ENCODE assay signal across 17 cellular contexts in genomic region chr9:135167356-135167755, GRCh38.
DNase-seq lines count a peak whose midpoint lies in the region; ATAC-seq, FAIRE-seq and TF ChIP-seq lines count a peak whose summit lies in the region.
"Had no signal": no experiment of that assay in that cellular context is flagged by ENCODE, and none has a peak within 500 bp of the region (broad histone marks: within the 10 kb centered on the region; RNA-seq: fewer than 3 reads in every experiment).

No MANE protein-coding gene starts in this region.

- no peaks in the 10 kb centered on the region for H3K9me1 ChIP-seq in K562 (ENCODE audit: control insufficient read depth, insufficient read depth, low read length)

- H3K36me3 ChIP-seq in HepG2 (replicated peaks in 1 of 2; ENCODE audit: control insufficient read depth in 1 of 2, insufficient read depth in 2 of 2, low read length in 2 of 2) (no peaks in the 10 kb centered on the region), right lobe of liver (no peaks in the 10 kb centered on the region), K562 (ENCODE audit: control insufficient read depth, insufficient read depth, low read length) (no peaks in the 10 kb centered on the region), testis (ENCODE audit: low read depth, missing control alignments) (no peaks in the 10 kb centered on the region)
- H3K36me3 ChIP-seq: BLaER1 treated with 17β-estradiol and CSF1 and Interleukin-3, amounts not matched to agents 10 nM and 100 nM; HAP-1 had no signal

- H3K27ac ChIP-seq in HepG2 (ENCODE audit: extremely low read length, insufficient read depth, low read length) (no peak overlapping the region), right lobe of liver (no peak overlapping the region), K562 (ENCODE audit: extremely low read depth, low read depth, low read length) (no peak overlapping the region), testis (no peak overlapping the region)
- H3K27ac ChIP-seq: BLaER1 treated with 17β-estradiol and CSF1 and Interleukin-3, amounts not matched to agents 10 nM and 100 nM; HL-60 had no signal

- intact Hi-C loops in HepG2 (cut with micrococcal nuclease; ENCODE audit: unreplicated experiment): no loop called here
- intact Hi-C loops in right lobe of liver (cut with DNase I): no loop called here
- intact Hi-C loops in K562 (cut with micrococcal nuclease): no loop called here
- intact Hi-C loops in testis (cut with DNase I; ENCODE audit: low total_unique reads): no loop called here

- H2AFZ ChIP-seq in HepG2 (ENCODE audit: low read length) (no peak overlapping the region), K562 (ENCODE audit: low read depth, low read length) (no peak overlapping the region)

- H3K9ac ChIP-seq in HepG2 (ENCODE audit: insufficient read depth, low read depth, low read length): no peak overlapping the region
- no peak overlapping the region for H3K9ac ChIP-seq in K562 (ENCODE audit: insufficient read depth in 1 of 2, low read depth in 2 of 2, low read length in 2 of 2)
- H3K9ac ChIP-seq: BLaER1 treated with 17β-estradiol and CSF1 and Interleukin-3, amounts not matched to agents 10 nM and 100 nM had no signal

- TF ChIP-seq EP300 in HepG2 (IDR thresholded peaks at IDR 0.05; ENCODE audit: low read depth in 2 of 2, low read length in 2 of 2): no peak
- no peak for TF ChIP-seq EP300 in HepG2 (CRISPR knock-in tag; IDR thresholded peaks at IDR 0.05; ENCODE audit: borderline replicate concordance)
- TF ChIP-seq EP300 in K562 (IDR thresholded peaks at IDR 0.05; ENCODE audit: low read length): no peak

- no peak for ATAC-seq in HepG2
- no peak for ATAC-seq in right lobe of liver
- ATAC-seq in K562: no peak
- ATAC-seq in GM21390 (IDR thresholded peaks at IDR 0.05; ENCODE audit: unreplicated experiment): no peak
- ATAC-seq in HG02973 (IDR thresholded peaks at IDR 0.05; ENCODE audit: unreplicated experiment): no peak
- ATAC-seq: CD8-positive, alpha-beta T cell; GM12878 had no signal

- POLR2A ChIA-PET in HepG2 (lab: Yijun Ruan, JAX) (no interaction called here), K562 (lab: Yijun Ruan, JAX) (no interaction called here)

- TF ChIP-seq RAD21 in HepG2 (CRISPR knock-in tag; IDR thresholded peaks at IDR 0.05) (no peak), K562 (CRISPR knock-in tag; conservative IDR thresholded peaks at IDR 0.05 in 1 of 2, IDR thresholded peaks at IDR 0.05 in 1 of 2) (no peak)

- H3K4me1 ChIP-seq in HepG2 (ENCODE audit: insufficient read depth, low read length): no peaks in the 10 kb centered on the region
- no peaks in the 10 kb centered on the region for H3K4me1 ChIP-seq in right lobe of liver
- no peaks in the 10 kb centered on the region for H3K4me1 ChIP-seq in K562 (replicated peaks in 1 of 2; ENCODE audit: control insufficient read depth in 2 of 2, insufficient read depth in 2 of 2, low read length in 2 of 2)
- peaks cover 3% of the 10 kb centered on the region for H3K4me1 ChIP-seq in testis
- H3K4me1 ChIP-seq: HAP-1 had no signal

- H3K9me3 ChIP-seq in HepG2 (ENCODE audit: low read length) (no peaks in the 10 kb centered on the region), right lobe of liver (no peaks in the 10 kb centered on the region), K562 (replicated peaks; ENCODE audit: control insufficient read depth, insufficient read depth, low read depth, low read length) (no peaks in the 10 kb centered on the region), testis (no peaks in the 10 kb centered on the region)
- H3K9me3 ChIP-seq: BLaER1 treated with 17β-estradiol and CSF1 and Interleukin-3, amounts not matched to agents 10 nM and 100 nM; HAP-1 had no signal

- H3K4me2 ChIP-seq in HepG2 (ENCODE audit: low read depth, low read length) (no peak overlapping the region), K562 (ENCODE audit: insufficient read depth, low read length) (no peak overlapping the region)
- H3K4me2 ChIP-seq: BLaER1 treated with 17β-estradiol and CSF1 and Interleukin-3, amounts not matched to agents 10 nM and 100 nM had no signal

- FAIRE-seq in HepG2 (lab: Jason Lieb, UNC): no peak
- no peak for FAIRE-seq in K562 (lab: Jason Lieb, UNC)
- FAIRE-seq: GM12878 had no signal

- H4K20me1 ChIP-seq in HepG2 (ENCODE audit: insufficient read depth, low read length) (peaks cover 4% of the 10 kb centered on the region; the same call in 1 of the 2 replicates), K562 (replicated peaks; ENCODE audit: control insufficient read depth, insufficient read depth, low read length) (peaks cover 4% of the 10 kb centered on the region)

- BruUV-seq in HepG2 (replicated peaks; lab: Mats Ljungman, UMichigan) (no TSS peak), K562 (replicated peaks; lab: Mats Ljungman, UMichigan) (no TSS peak)

- CTCF ChIA-PET in HepG2 (lab: Yijun Ruan, JAX; ENCODE audit: low intra/inter-chr PET ratio, low total read pairs): no interaction called here
- CTCF ChIA-PET in K562 (lab: Yijun Ruan, JAX; ENCODE audit: low intra/inter-chr PET ratio): no interaction called here

- TF ChIP-seq POLR2A in HepG2 (IDR thresholded peaks at IDR 0.05; ENCODE audit: insufficient read depth in 1 of 2, low read depth in 2 of 2, low read length in 2 of 2): no peak
- no peak for TF ChIP-seq POLR2A in right lobe of liver (IDR thresholded peaks at IDR 0.05)
- TF ChIP-seq POLR2A in K562 (conservative IDR thresholded peaks at IDR 0.05): no peak
- TF ChIP-seq POLR2A in testis (IDR thresholded peaks at IDR 0.05): no peak

- no peak for DNase-seq in HepG2 (ENCODE audit: low spot score)
- no peak for DNase-seq in right lobe of liver
- DNase-seq in K562 (ENCODE audit: extremely low read depth in 1 of 4, low spot score in 3 of 4): no peak
- DNase-seq in middle frontal gyrus (ENCODE audit: extremely low spot score, low spot score): peak; percentile 19
- no peak for DNase-seq in testis
- DNase-seq: 8988T; Calu3; CD8-positive, alpha-beta T cell; DMS79 treated with DMSO at 0.1 percent for 48 hours; EL; IMR-90 had no signal

- H3K79me2 ChIP-seq in HepG2 (ENCODE audit: insufficient read depth, low read length) (no peaks in the 10 kb centered on the region), K562 (ENCODE audit: control insufficient read depth, insufficient read depth, low read length) (no peaks in the 10 kb centered on the region)

- H3K27me3 ChIP-seq in HepG2 (ENCODE audit: control insufficient read depth in 1 of 2, insufficient read depth in 2 of 2, low read length in 2 of 2) (peaks cover 10 to 75% of the 10 kb centered on the region in 2 experiments), right lobe of liver (no peaks in the 10 kb centered on the region), K562 (ENCODE audit: control insufficient read depth in 2 of 2, insufficient read depth in 2 of 2, low read length in 2 of 2) (peaks cover 15 to 75% of the 10 kb centered on the region in 2 experiments), testis (no peaks in the 10 kb centered on the region)
- H3K27me3 ChIP-seq: BLaER1 treated with 17β-estradiol and CSF1 and Interleukin-3, amounts not matched to agents 10 nM and 100 nM had no signal

- no peak for TF ChIP-seq CTCF in HepG2 (CRISPR knock-in tag; IDR thresholded peaks at IDR 0.05)
- TF ChIP-seq CTCF in right lobe of liver (IDR thresholded peaks at IDR 0.05): no peak
- no peak for TF ChIP-seq CTCF in K562 (IDR thresholded peaks at IDR 0.05 in 2 of 3, conservative IDR thresholded peaks at IDR 0.05 in 1 of 3; ENCODE audit: insufficient read depth in 2 of 3, low read depth in 1 of 3, low read length in 3 of 3)
- no peak for TF ChIP-seq CTCF in testis (IDR thresholded peaks at IDR 0.05)

- H3K4me3 ChIP-seq in HepG2 (replicated peaks in 1 of 3; ENCODE audit: insufficient read depth in 1 of 3, low read depth in 2 of 3, low read length in 3 of 3): no peak overlapping the region
- H3K4me3 ChIP-seq in right lobe of liver: no peak overlapping the region
- no peak overlapping the region for H3K4me3 ChIP-seq in K562
- no peak overlapping the region for H3K4me3 ChIP-seq in testis
- H3K4me3 ChIP-seq: BLaER1 treated with 17β-estradiol and CSF1 and Interleukin-3, amounts not matched to agents 10 nM and 100 nM; GM12878; HAP-1 had no signal

- in situ Hi-C loops in HepG2 (cut with HindIII; ENCODE audit: extremely low pct_ligation_motif_present, low pct_unique_long_range_greater_than_20kb) (no loop called here), K562 (cut with MboI) (no loop called here)

- WGBS in HepG2 (ENCODE audit: low lambda C conversion rate): 37% methylated on average over 5 of the region's 12 CpGs
- WGBS in right lobe of liver (ENCODE audit: insufficient coverage, low coverage, low lambda C conversion rate, missing lambda C conversion rate): 53% methylated on average over 6 of the region's 12 CpGs
- WGBS in K562 (ENCODE audit: insufficient coverage, low coverage, missing lambda C conversion rate): 2% methylated on average over 12 of the region's 12 CpGs
- WGBS in testis, 2 donors: 89 to 90% methylated on average over 9 to 12 of the region's 12 CpGs

TF ChIP-seq in HepG2, 621 proteins besides CTCF, POLR2A, EP300 and RAD21:
- TF ChIP-seq CREB1 (IDR thresholded peaks at IDR 0.05): peak; percentile 36; the same call in 1 of the 2 replicates
- TF ChIP-seq CREB1 (CRISPR knock-in tag; IDR thresholded peaks at IDR 0.05): no peak
- no peak for TF ChIP-seq MEIS2 (CRISPR knock-in tag; IDR thresholded peaks at IDR 0.05)

TF ChIP-seq in K562, 482 proteins besides CTCF, POLR2A, EP300 and RAD21:
- TF ChIP-seq CREM (IDR thresholded peaks at IDR 0.05; ENCODE audit: low read depth) (0 out of 2 replicates have a peak, but pooled peaks have one; percentile 19), CREB5 (CRISPR knock-in tag; IDR thresholded peaks at IDR 0.05) (no peak), SRSF1 (IDR thresholded peaks at IDR 0.05; ENCODE audit: low read depth, low read length) (no peak)
TF ChIP-seq in K562: peak in this region for 1.

Comparison
In these comparisons a context has a peak if more than half of its experiments do, and no peak if none do; other contexts are left out.
1. Of the 241 proteins assayed by ChIP-seq in both HepG2 and K562: peak only in HepG2: none; only in K562: CREM; in both: none; in neither: 239; mixed calls (peak in some experiments, not most) for 1.